Comparison of ENCODE assay signal across 1 cellular context in the genomic region with DNA sequence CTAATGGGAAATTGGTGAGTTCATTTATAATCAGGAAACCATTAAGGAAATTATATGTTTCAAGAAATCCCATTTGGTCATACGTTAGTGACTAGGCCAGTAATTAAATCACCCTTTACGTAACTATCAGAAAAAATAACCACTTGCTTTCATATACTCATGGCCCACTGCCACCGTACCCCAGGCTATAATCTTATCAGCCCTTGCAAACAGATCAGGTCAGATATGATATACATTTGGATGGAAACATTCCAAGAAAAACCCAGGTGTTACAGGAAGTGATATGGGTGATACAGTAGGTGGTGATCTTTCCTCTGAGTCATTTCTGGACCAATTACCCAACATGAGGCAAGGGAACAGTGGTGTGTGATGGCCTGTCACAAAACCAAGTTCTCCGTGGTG.
TF ChIP-seq lines count a peak whose summit lies in the region.

No MANE protein-coding gene starts in this region.

TF ChIP-seq in GM12878, 131 proteins besides CTCF, POLR2A, EP300 and RAD21 (continued from another document):
- TF ChIP-seq, protein P1, sequence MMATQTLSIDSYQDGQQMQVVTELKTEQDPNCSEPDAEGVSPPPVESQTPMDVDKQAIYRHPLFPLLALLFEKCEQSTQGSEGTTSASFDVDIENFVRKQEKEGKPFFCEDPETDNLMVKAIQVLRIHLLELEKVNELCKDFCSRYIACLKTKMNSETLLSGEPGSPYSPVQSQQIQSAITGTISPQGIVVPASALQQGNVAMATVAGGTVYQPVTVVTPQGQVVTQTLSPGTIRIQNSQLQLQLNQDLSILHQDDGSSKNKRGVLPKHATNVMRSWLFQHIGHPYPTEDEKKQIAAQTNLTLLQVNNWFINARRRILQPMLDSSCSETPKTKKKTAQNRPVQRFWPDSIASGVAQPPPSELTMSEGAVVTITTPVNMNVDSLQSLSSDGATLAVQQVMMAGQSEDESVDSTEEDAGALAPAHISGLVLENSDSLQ (IDR thresholded peaks at IDR 0.05) = peak; percentile 42; the same call in 1 of the 2 replicates
- TF ChIP-seq GABPA (IDR thresholded peaks at IDR 0.05; ENCODE audit: low read depth) = no peak
- no peak for TF ChIP-seq NR2C2 (IDR thresholded peaks at IDR 0.05; ENCODE audit: borderline replicate concordance, control insufficient read depth, insufficient read length, low read depth)
- TF ChIP-seq GATAD2B (conservative IDR thresholded peaks at IDR 0.05; ENCODE audit: low read depth) = peak; percentile 64
- no peak for TF ChIP-seq ZNF687 (IDR thresholded peaks at IDR 0.05)
- TF ChIP-seq NBN (IDR thresholded peaks at IDR 0.05) = no peak
- no peak for TF ChIP-seq SPI1 (IDR thresholded peaks at IDR 0.05; ENCODE audit: borderline replicate concordance, insufficient read depth, low read depth, low read length)
- peak; percentile 54 for TF ChIP-seq JUNB (IDR thresholded peaks at IDR 0.05)
- no peak for TF ChIP-seq ZNF24 (IDR thresholded peaks at IDR 0.05)
- no peak for TF ChIP-seq PBX3 (IDR thresholded peaks at IDR 0.05; ENCODE audit: insufficient replicate concordance, low read depth, low read length)
- peak; percentile 53; the same call in 1 of the 2 replicates for TF ChIP-seq ZNF217 (IDR thresholded peaks at IDR 0.05)
- TF ChIP-seq CREB1 (IDR thresholded peaks at IDR 0.05; ENCODE audit: low read depth) = no peak
- no peak for TF ChIP-seq ZBTB11 (CRISPR knock-in tag; IDR thresholded peaks at IDR 0.05)
- TF ChIP-seq SREBF2 (IDR thresholded peaks at IDR 0.05; ENCODE audit: low read length) = no peak
- TF ChIP-seq ZNF207 (IDR thresholded peaks at IDR 0.05; ENCODE audit: borderline replicate concordance) = no peak
- TF ChIP-seq MTA2 (IDR thresholded peaks at IDR 0.05; ENCODE audit: low read depth) = peak; percentile 91
- TF ChIP-seq BMI1 (IDR thresholded peaks at IDR 0.05; ENCODE audit: borderline replicate concordance) = peak; percentile 25; the same call in 1 of the 2 replicates
- no peak for TF ChIP-seq YBX1 (IDR thresholded peaks at IDR 0.05)
- TF ChIP-seq TARDBP (IDR thresholded peaks at IDR 0.05; ENCODE audit: borderline replicate concordance) = no peak
- TF ChIP-seq SREBF1 (IDR thresholded peaks at IDR 0.05; ENCODE audit: low read length) = no peak
- TF ChIP-seq CEBPZ (IDR thresholded peaks at IDR 0.05; ENCODE audit: low read depth, low read length) = no peak
- no peak for TF ChIP-seq NFIC (IDR thresholded peaks at IDR 0.05; ENCODE audit: low read depth, low read length)
- no peak for TF ChIP-seq BRCA1 (IDR thresholded peaks at IDR 0.05; ENCODE audit: low read depth, low read length)
- TF ChIP-seq ETV6 (conservative IDR thresholded peaks at IDR 0.05 in 1 of 2, IDR thresholded peaks at IDR 0.05 in 1 of 2; ENCODE audit: borderline replicate concordance in 1 of 2, low read depth in 1 of 2) = no peak
- no peak for TF ChIP-seq PAX5 (IDR thresholded peaks at IDR 0.05; ENCODE audit: borderline replicate concordance, low read depth, low read length)
- no peak for TF ChIP-seq BCL3 (IDR thresholded peaks at IDR 0.05; ENCODE audit: borderline replicate concordance, insufficient read depth, low read depth, low read length, poor library complexity, severe bottlenecking)
- no peak for TF ChIP-seq HCFC1 (IDR thresholded peaks at IDR 0.05; ENCODE audit: low read length)
- TF ChIP-seq PRDM15 (CRISPR knock-in tag; IDR thresholded peaks at IDR 0.05) = no peak
- no peak for TF ChIP-seq RAD51 (IDR thresholded peaks at IDR 0.05)
- TF ChIP-seq SIN3A (IDR thresholded peaks at IDR 0.05; ENCODE audit: low read depth, low read length) = no peak
